Comparison of ENCODE assay signal across 16 cellular contexts in the genomic region with DNA sequence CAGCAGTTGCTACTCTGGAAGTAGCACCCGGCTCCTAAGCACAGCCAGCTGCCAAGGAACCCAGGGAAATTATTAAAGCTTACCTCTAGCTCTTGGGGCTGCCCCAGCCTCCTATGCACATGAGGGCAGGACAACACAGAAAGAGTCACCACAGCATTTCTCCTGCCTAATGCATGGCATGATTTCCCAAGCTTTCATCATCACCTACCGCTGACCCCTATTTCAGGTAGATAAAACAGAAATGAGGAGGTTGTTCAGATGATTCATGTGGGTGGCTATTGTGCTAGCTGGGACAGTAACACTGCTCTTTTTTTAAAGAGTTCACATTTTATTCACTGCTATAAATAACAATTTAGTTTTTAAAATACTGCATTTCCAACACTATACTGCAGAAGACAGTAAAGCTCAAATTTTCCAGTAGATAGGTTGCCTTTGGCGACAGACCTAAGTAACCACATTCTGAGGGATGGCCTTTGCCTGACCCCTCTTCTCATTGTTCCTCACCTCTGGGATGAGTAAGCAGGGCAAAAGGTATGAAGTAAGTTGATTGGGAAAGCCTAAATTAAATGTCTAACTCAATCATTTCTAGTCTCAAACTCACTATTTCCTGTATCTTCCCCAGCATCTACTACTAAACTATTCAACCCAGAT. TPM values are rescaled to one million over a fixed set of nuclear protein-coding genes. Genes with fewer than 3 reads are reported as not detected.
DNase-seq lines count a peak whose midpoint lies in the region; ATAC-seq and TF ChIP-seq lines count a peak whose summit lies in the region.
"Had no signal": no experiment of that assay in that cellular context is flagged by ENCODE, and none has a peak within 500 bp of the region (broad histone marks: within the 10 kb centered on the region; RNA-seq: fewer than 3 reads in every experiment).

No MANE protein-coding gene starts in this region.

- POLR2A ChIA-PET in activated CD4-positive, alpha-beta memory T cell treated with anti-CD3 and anti-CD28 coated beads for 36 hours (lab: Charles Lee) = interaction anchor here (0.7 to 1.4 kb wide), 5 partner anchors 12 to 110 kb away, joined by 3 to 8 read pairs (median 3); no protein-coding TSS in a partner anchor
- POLR2A ChIA-PET in activated CD4-positive, alpha-beta memory T cell treated with anti-CD3 and anti-CD28 coated beads, Interleukin-2, amount 10 ng/mL, durations not matched to agents 7 days and 5 days (lab: Charles Lee) = no interaction called here

- peak overlapping the region; percentile 51 for H3K27ac Mint-ChIP-seq in activated CD4-positive, alpha-beta memory T cell treated with anti-CD3 and anti-CD28 coated beads for 36 hours
- no peak overlapping the region for H3K27ac Mint-ChIP-seq in activated CD4-positive, alpha-beta memory T cell treated with anti-CD3 and anti-CD28 coated beads, Interleukin-2, amount 10 ng/mL, durations not matched to agents 7 days and 5 days

- H3K9me3 Mint-ChIP-seq in activated CD4-positive, alpha-beta memory T cell treated with anti-CD3 and anti-CD28 coated beads for 36 hours = no peaks in the 10 kb centered on the region
- H3K9me3 Mint-ChIP-seq in activated CD4-positive, alpha-beta memory T cell treated with anti-CD3 and anti-CD28 coated beads, Interleukin-2, amount 10 ng/mL, durations not matched to agents 7 days and 5 days = peaks cover 19% of the 10 kb centered on the region

- DNase-seq in activated CD4-positive, alpha-beta memory T cell treated with anti-CD3 and anti-CD28 coated beads for 36 hours = peak; percentile 62
- DNase-seq in activated CD4-positive, alpha-beta memory T cell treated with anti-CD3 and anti-CD28 coated beads, Interleukin-2, amount 10 ng/mL, durations not matched to agents 7 days and 5 days = no peak
- DNase-seq in HK-2 (ENCODE audit: unreplicated experiment) = peak; percentile 18
- DNase-seq in astrocyte of the spinal cord (ENCODE audit: low read depth, low spot score) = peak; percentile 23
- peak; percentile 4 to 21 for DNase-seq in lung microvascular endothelial cell (ENCODE audit: low read depth in 2 of 2)
- no peak for DNase-seq in Right ventricle myocardium inferior (ENCODE audit: missing footprints)
- DNase-seq in GF-D8 (lab: John Stamatoyannopoulos, UW) = no peak
- DNase-seq in mucosa of descending colon = no peak
- DNase-seq: central memory CD4-positive, alpha-beta T cell; DMS53; NCI-H1436 treated with DMSO at 0.1 percent for 48 hours; NCI-H748 treated with DMSO at 0.1 percent for 48 hours; pancreas; SHP77; upper lobe of right lung had no signal

- peaks cover 10% of the 10 kb centered on the region for H3K36me3 Mint-ChIP-seq in activated CD4-positive, alpha-beta memory T cell treated with anti-CD3 and anti-CD28 coated beads for 36 hours
- peaks cover 30% of the 10 kb centered on the region for H3K36me3 Mint-ChIP-seq in activated CD4-positive, alpha-beta memory T cell treated with anti-CD3 and anti-CD28 coated beads, Interleukin-2, amount 10 ng/mL, durations not matched to agents 7 days and 5 days (ENCODE audit: low read depth)

- CTCF ChIA-PET in activated CD4-positive, alpha-beta memory T cell treated with anti-CD3 and anti-CD28 coated beads for 36 hours (lab: Charles Lee) = interaction anchor here (0.9 to 2.0 kb wide), 6 partner anchors 12 to 383 kb away, joined by 3 to 7 read pairs (median 4); no protein-coding TSS in a partner anchor
- CTCF ChIA-PET in activated CD4-positive, alpha-beta memory T cell treated with anti-CD3 and anti-CD28 coated beads, Interleukin-2, amount 10 ng/mL, durations not matched to agents 7 days and 5 days (lab: Charles Lee) = no interaction called here

- H3K4me3 ChIP-seq in astrocyte of the spinal cord (ENCODE audit: low read depth, low read length) (no peak overlapping the region), mucosa of descending colon (no peak overlapping the region)
- H3K4me3 ChIP-seq: K562, pancreas, upper lobe of right lung had no signal

- in situ Hi-C loops in astrocyte of the spinal cord (cut with HindIII; ENCODE audit: low sequenced_read_pairs) = no loop called here

- no peak overlapping the region for H3K4me3 Mint-ChIP-seq in activated CD4-positive, alpha-beta memory T cell treated with anti-CD3 and anti-CD28 coated beads for 36 hours
- H3K4me3 Mint-ChIP-seq in activated CD4-positive, alpha-beta memory T cell treated with anti-CD3 and anti-CD28 coated beads, Interleukin-2, amount 10 ng/mL, durations not matched to agents 7 days and 5 days = no peak overlapping the region

- no peaks in the 10 kb centered on the region for H3K4me1 ChIP-seq in mucosa of descending colon (ENCODE audit: low read depth)
- H3K4me1 ChIP-seq: pancreas had no signal

- intact Hi-C loops in activated CD4-positive, alpha-beta memory T cell treated with anti-CD3 and anti-CD28 coated beads for 36 hours (cut with micrococcal nuclease) = loop anchor here (1.0 to 2.0 kb wide), 2 partner anchors 14 to 110 kb away; no protein-coding TSS in a partner anchor
- intact Hi-C loops in Right ventricle myocardium inferior (cut with DNase I) (no loop called here), mucosa of descending colon (cut with DNase I, micrococcal nuclease) (no loop called here)

- no peak for TF ChIP-seq CTCF in astrocyte of the spinal cord (IDR thresholded peaks at IDR 0.05; ENCODE audit: low read depth, low read length)
- TF ChIP-seq CTCF in mucosa of descending colon (IDR thresholded peaks at IDR 0.05) = no peak

- no peaks in the 10 kb centered on the region for H3K27me3 Mint-ChIP-seq in activated CD4-positive, alpha-beta memory T cell treated with anti-CD3 and anti-CD28 coated beads for 36 hours
- H3K27me3 Mint-ChIP-seq in activated CD4-positive, alpha-beta memory T cell treated with anti-CD3 and anti-CD28 coated beads, Interleukin-2, amount 10 ng/mL, durations not matched to agents 7 days and 5 days = no peaks in the 10 kb centered on the region

- ATAC-seq in Right ventricle myocardium inferior (no peak), mucosa of descending colon (no peak)
- ATAC-seq: K562, pancreas, upper lobe of right lung had no signal

- peaks cover 69% of the 10 kb centered on the region for H3K4me1 Mint-ChIP-seq in activated CD4-positive, alpha-beta memory T cell treated with anti-CD3 and anti-CD28 coated beads for 36 hours (ENCODE audit: low read depth)
- peaks cover 35% of the 10 kb centered on the region for H3K4me1 Mint-ChIP-seq in activated CD4-positive, alpha-beta memory T cell treated with anti-CD3 and anti-CD28 coated beads, Interleukin-2, amount 10 ng/mL, durations not matched to agents 7 days and 5 days

- no peaks in the 10 kb centered on the region for H3K9me3 ChIP-seq in mucosa of descending colon
- H3K9me3 ChIP-seq: pancreas, upper lobe of right lung had no signal

- no peaks in the 10 kb centered on the region for H3K36me3 ChIP-seq in mucosa of descending colon (ENCODE audit: low read depth)
- H3K36me3 ChIP-seq: pancreas, upper lobe of right lung had no signal

RNA-seq across cellular contexts. Expression of a gene that starts 16.7 kb away (rescaled TPM):
- 10 to 100 TPM; 27.0 to 27.8 TPM for total RNA-seq in activated CD4-positive, alpha-beta memory T cell treated with anti-CD3 and anti-CD28 coated beads for 36 hours
- total RNA-seq in activated CD4-positive, alpha-beta memory T cell treated with anti-CD3 and anti-CD28 coated beads, Interleukin-2, amount 10 ng/mL, durations not matched to agents 7 days and 5 days = 10 to 100 TPM; 30.1 to 32.7 TPM
- total RNA-seq in lung microvascular endothelial cell = 30.5 and 47.8 TPM in 2 replicates
- total RNA-seq in Right ventricle myocardium inferior = 16.6 TPM
- 100 to 1,000 TPM in 1 of 3 donors, 10 to 100 TPM in 2; 50.6 to 108 (median 83.3) TPM for total RNA-seq in mucosa of descending colon

Comparison
In these comparisons a context has a peak if more than half of its experiments do, and no peak if none do; other contexts are left out.
1. DNase-seq: peak in activated CD4-positive, alpha-beta memory T cell treated with anti-CD3 and anti-CD28 coated beads for 36 hours (single experiment), HK-2 (single experiment), astrocyte of the spinal cord (single experiment) and lung microvascular endothelial cell (2 of 2); none in activated CD4-positive, alpha-beta memory T cell treated with anti-CD3 and anti-CD28 coated beads, Interleukin-2, amount 10 ng/mL, durations not matched to agents 7 days and 5 days (single experiment), Right ventricle myocardium inferior (single experiment), GF-D8 (single experiment) and mucosa of descending colon (0 of 3).